ENCODE assay signal across 18 cellular contexts in the genomic region with DNA sequence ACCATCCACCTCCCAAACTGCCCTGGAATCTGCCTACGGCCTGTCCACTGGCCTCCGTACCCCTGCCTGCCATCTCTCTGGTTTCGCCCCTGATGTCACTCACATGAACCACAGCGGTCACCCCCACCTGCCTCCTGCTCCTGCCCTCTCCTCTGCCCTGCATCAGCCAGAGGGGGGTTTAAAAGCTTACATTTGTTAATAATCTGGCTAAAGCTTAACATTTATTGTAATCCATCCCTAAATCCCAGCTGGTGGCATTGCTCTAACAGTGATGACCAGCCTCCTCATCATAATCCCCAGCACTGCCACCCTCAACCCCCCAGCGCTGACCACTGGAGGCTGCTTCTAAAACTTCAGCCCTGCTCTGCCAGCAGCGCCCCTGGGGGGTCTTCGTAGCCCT. TPM values are rescaled to one million over a fixed set of nuclear protein-coding genes. Genes with fewer than 3 reads are reported as not detected.
DNase-seq lines count a peak whose midpoint lies in the region; ATAC-seq, FAIRE-seq and TF ChIP-seq lines count a peak whose summit lies in the region.
"Had no signal": no experiment of that assay in that cellular context is flagged by ENCODE, and none has a peak within 500 bp of the region (broad histone marks: within the 10 kb centered on the region; RNA-seq: fewer than 3 reads in every experiment).

No MANE protein-coding gene starts in this region.

- CTCF ChIA-PET in HepG2 (lab: Yijun Ruan, JAX; ENCODE audit: low intra/inter-chr PET ratio, low total read pairs): no interaction called here

- peaks cover 15 to 71% (median 55%) of the 10 kb centered on the region in 11 experiments for H3K36me3 ChIP-seq in BLaER1 treated with 17β-estradiol and CSF1 and Interleukin-3, amounts not matched to agents 10 nM and 100 nM
- peaks cover 5 to 13% of the 10 kb centered on the region in 2 experiments; a peak in 3 of 5 replicates for H3K36me3 ChIP-seq in HepG2 (replicated peaks in 1 of 2; ENCODE audit: control insufficient read depth in 1 of 2, insufficient read depth in 2 of 2, low read length in 2 of 2)

- WGBS in HepG2 (ENCODE audit: low lambda C conversion rate): 98% methylated on average over 7 of the region's 7 CpGs

- peaks cover 42% of the 10 kb centered on the region for H3K36me3 Mint-ChIP-seq in activated T-helper 2 cell treated with anti-CD3 and anti-CD28 coated beads, Interferon-gamma antibody, Interleukin-2, Interleukin-4, amounts not matched to agents 10 μg/mL and 5 μg/mL and 100 μg/mL, durations not matched to agents 14 hours and 24 hours and 36 hours (ENCODE audit: low read depth)
- peaks cover 4 to 5% of the 10 kb centered on the region in 2 donors for H3K36me3 Mint-ChIP-seq in naive B cell

- H3K27ac Mint-ChIP-seq in activated T-helper 2 cell treated with anti-CD3 and anti-CD28 coated beads, Interferon-gamma antibody, Interleukin-2, Interleukin-4, amounts not matched to agents 10 μg/mL and 5 μg/mL and 100 μg/mL, durations not matched to agents 14 hours and 24 hours and 36 hours: peak overlapping the region; percentile 56
- H3K27ac Mint-ChIP-seq in naive B cell: peak overlapping the region; percentile 68 to 97 (median 94)

- peak overlapping the region; percentile 31 for H3K4me3 Mint-ChIP-seq in activated T-helper 2 cell treated with anti-CD3 and anti-CD28 coated beads, Interferon-gamma antibody, Interleukin-2, Interleukin-4, amounts not matched to agents 10 μg/mL and 5 μg/mL and 100 μg/mL, durations not matched to agents 14 hours and 24 hours and 36 hours (ENCODE audit: low read depth)
- peak overlapping the region in 2 of 8 donors; percentile 8 to 49 for H3K4me3 Mint-ChIP-seq in naive B cell

- peaks cover 40% of the 10 kb centered on the region for H3K79me2 ChIP-seq in HepG2 (ENCODE audit: insufficient read depth, low read length)

- H3K4me1 Mint-ChIP-seq in activated T-helper 2 cell treated with anti-CD3 and anti-CD28 coated beads, Interferon-gamma antibody, Interleukin-2, Interleukin-4, amounts not matched to agents 10 μg/mL and 5 μg/mL and 100 μg/mL, durations not matched to agents 14 hours and 24 hours and 36 hours (ENCODE audit: low read depth): peaks cover 61% of the 10 kb centered on the region
- peaks cover 61 to 92% (median 88%) of the 10 kb centered on the region in 3 donors for H3K4me1 Mint-ChIP-seq in naive B cell

- H3K4me2 ChIP-seq in BLaER1 treated with 17β-estradiol and CSF1 and Interleukin-3, amounts not matched to agents 10 nM and 100 nM: peak overlapping the region; percentile 35 to 89 (median 77)
- H3K4me2 ChIP-seq in HepG2 (ENCODE audit: low read depth, low read length): no peak overlapping the region

- TF ChIP-seq POLR2A in HepG2 (IDR thresholded peaks at IDR 0.05; ENCODE audit: insufficient read depth in 1 of 2, low read depth in 2 of 2, low read length in 2 of 2): no peak

- BruUV-seq in HepG2 (replicated peaks; lab: Mats Ljungman, UMichigan): no TSS peak

- TF ChIP-seq CTCF in HepG2 (CRISPR knock-in tag; IDR thresholded peaks at IDR 0.05): no peak

- H3K9me3 Mint-ChIP-seq in activated T-helper 2 cell treated with anti-CD3 and anti-CD28 coated beads, Interferon-gamma antibody, Interleukin-2, Interleukin-4, amounts not matched to agents 10 μg/mL and 5 μg/mL and 100 μg/mL, durations not matched to agents 14 hours and 24 hours and 36 hours: peaks cover 6% of the 10 kb centered on the region
- H3K9me3 Mint-ChIP-seq in naive B cell: no peaks in the 10 kb centered on the region

- no peak for TF ChIP-seq RAD21 in HepG2 (CRISPR knock-in tag; IDR thresholded peaks at IDR 0.05)

- no peaks in the 10 kb centered on the region for H3K27me3 ChIP-seq in BLaER1 treated with 17β-estradiol and CSF1 and Interleukin-3, amounts not matched to agents 10 nM and 100 nM
- no peaks in the 10 kb centered on the region for H3K27me3 ChIP-seq in HepG2 (ENCODE audit: control insufficient read depth in 1 of 2, insufficient read depth in 2 of 2, low read length in 2 of 2)

- intact Hi-C loops in activated T-helper 2 cell treated with anti-CD3 and anti-CD28 coated beads, Interferon-gamma antibody, Interleukin-2, Interleukin-4, amounts not matched to agents 10 μg/mL and 5 μg/mL and 100 μg/mL, durations not matched to agents 14 hours and 24 hours and 36 hours (cut with micrococcal nuclease): loop anchor here (5.0 kb wide), 2 partner anchors 104 to 189 kb away; a partner anchor contains a TSS
- intact Hi-C loops in HepG2 (cut with micrococcal nuclease; ENCODE audit: unreplicated experiment): no loop called here

- POLR2A ChIA-PET in HepG2 (lab: Yijun Ruan, JAX): no interaction called here

- DNase-seq in D341Med (ENCODE audit: low spot score): peak; percentile 58
- DNase-seq in activated T-helper 2 cell treated with anti-CD3 and anti-CD28 coated beads, Interferon-gamma antibody, Interleukin-2, Interleukin-4, amounts not matched to agents 10 μg/mL and 5 μg/mL and 100 μg/mL, durations not matched to agents 14 hours and 24 hours and 36 hours (ENCODE audit: low spot score): no peak
- DNase-seq in naive B cell: no peak
- DNase-seq in HK-2 (ENCODE audit: unreplicated experiment): no peak
- DNase-seq in HepG2 (ENCODE audit: low spot score): no peak
- no peak for DNase-seq in superior temporal gyrus (ENCODE audit: extremely low spot score)
- DNase-seq: amniotic stem cell; C1 segment of cervical spinal cord; glutamatergic neuron; HCEC 1CT; islet precursor cell; mucosa of descending colon; NCI-H1105; SHP77; small intestine; stimulated activated naive CD4-positive, alpha-beta T cell treated with Interleukin-2 at 50 U/mL for 16 hours had no signal

- peak overlapping the region in 3 of 10 experiments; percentile 25 to 26 (median 26); a peak in 3 of 20 replicates for H3K4me3 ChIP-seq in BLaER1 treated with 17β-estradiol and CSF1 and Interleukin-3, amounts not matched to agents 10 nM and 100 nM
- H3K4me3 ChIP-seq in HepG2 (replicated peaks in 1 of 3; ENCODE audit: insufficient read depth in 1 of 3, low read depth in 2 of 3, low read length in 3 of 3): no peak overlapping the region
- H3K4me3 ChIP-seq: mucosa of descending colon had no signal

- TF ChIP-seq EP300 in HepG2 (IDR thresholded peaks at IDR 0.05; ENCODE audit: low read depth in 2 of 2, low read length in 2 of 2) (no peak), HepG2 (CRISPR knock-in tag; IDR thresholded peaks at IDR 0.05; ENCODE audit: borderline replicate concordance) (no peak)

- peaks cover 0 to 17% (median 13%) of the 10 kb centered on the region in 11 experiments; a peak in 16 of 22 replicates for H3K9me3 ChIP-seq in BLaER1 treated with 17β-estradiol and CSF1 and Interleukin-3, amounts not matched to agents 10 nM and 100 nM (replicated peaks in 1 of 11)
- no peaks in the 10 kb centered on the region for H3K9me3 ChIP-seq in HepG2 (ENCODE audit: low read length)
- H3K9me3 ChIP-seq: mucosa of descending colon had no signal

- no peaks in the 10 kb centered on the region for H3K27me3 Mint-ChIP-seq in activated T-helper 2 cell treated with anti-CD3 and anti-CD28 coated beads, Interferon-gamma antibody, Interleukin-2, Interleukin-4, amounts not matched to agents 10 μg/mL and 5 μg/mL and 100 μg/mL, durations not matched to agents 14 hours and 24 hours and 36 hours (ENCODE audit: low read depth)
- no peaks in the 10 kb centered on the region for H3K27me3 Mint-ChIP-seq in naive B cell

- FAIRE-seq in HepG2 (lab: Jason Lieb, UNC): no peak
- FAIRE-seq: small intestine had no signal

- H3K4me1 ChIP-seq in BLaER1 treated with 17β-estradiol and CSF1 and Interleukin-3, amounts not matched to agents 10 nM and 100 nM: peaks cover 88 to 95% (median 91%) of the 10 kb centered on the region in 10 experiments
- peaks cover 29% of the 10 kb centered on the region for H3K4me1 ChIP-seq in HepG2 (ENCODE audit: insufficient read depth, low read length)

- H3K9ac ChIP-seq in BLaER1 treated with 17β-estradiol and CSF1 and Interleukin-3, amounts not matched to agents 10 nM and 100 nM: peak overlapping the region; percentile 35 to 70 (median 56); a peak in 21 of 22 replicates
- no peak overlapping the region for H3K9ac ChIP-seq in HepG2 (ENCODE audit: insufficient read depth, low read depth, low read length)

- in situ Hi-C loops in HepG2 (cut with HindIII; ENCODE audit: extremely low pct_ligation_motif_present, low pct_unique_long_range_greater_than_20kb): no loop called here

- no peak for ATAC-seq in naive B cell (ENCODE audit: low read depth in 2 of 2)
- ATAC-seq in HG02884 (IDR thresholded peaks at IDR 0.05; ENCODE audit: unreplicated experiment): no peak
- ATAC-seq in HepG2: no peak
- ATAC-seq: mucosa of descending colon had no signal

- H2AFZ ChIP-seq in HepG2 (ENCODE audit: low read length): no peak overlapping the region

- peak overlapping the region; percentile 35 to 99 (median 85); a peak in 21 of 22 replicates for H3K27ac ChIP-seq in BLaER1 treated with 17β-estradiol and CSF1 and Interleukin-3, amounts not matched to agents 10 nM and 100 nM
- H3K27ac ChIP-seq in HepG2 (ENCODE audit: extremely low read length, insufficient read depth, low read length): no peak overlapping the region

- H4K20me1 ChIP-seq in BLaER1 treated with 17β-estradiol and CSF1 and Interleukin-3, amounts not matched to agents 10 nM and 100 nM: peaks cover 0 to 78% (median 10%) of the 10 kb centered on the region in 11 experiments; a peak in 12 of 22 replicates
- no peaks in the 10 kb centered on the region for H4K20me1 ChIP-seq in HepG2 (ENCODE audit: insufficient read depth, low read length)

RNA-seq across cellular contexts. Expression of a gene that starts 38.9 kb away (rescaled TPM):
- total RNA-seq in activated T-helper 2 cell treated with anti-CD3 and anti-CD28 coated beads, Interferon-gamma antibody, Interleukin-2, Interleukin-4, amounts not matched to agents 10 μg/mL and 5 μg/mL and 100 μg/mL, durations not matched to agents 14 hours and 24 hours and 36 hours: 185 and 198 TPM in 2 replicates
- polyA plus RNA-seq in naive B cell (ENCODE audit: low read depth in 6 of 6): 100 to 1,000 TPM in 1 of 6 donors, 10 to 100 TPM in 5; 53.6 to 111 (median 63.0) TPM
- 41.7 and 48.2 TPM in 2 replicates for total RNA-seq in HepG2 (2016; rRNA removed; fragmentation: Illumina TruSeq; extraction: Trizol)
- total RNA-seq in HepG2 (2016; cell fraction: cytosol; rRNA removed; fragmentation: Illumina TruSeq; extraction: Trizol; ENCODE audit: low read depth): 19.9 and 21.9 TPM in 2 replicates
- total RNA-seq in HepG2 (2016; cell fraction: insoluble cytoplasmic fraction; rRNA removed; fragmentation: Illumina TruSeq; extraction: Trizol): 37.7 and 40.5 TPM in 2 replicates
- 29.4 and 31.2 TPM in 2 replicates for total RNA-seq in HepG2 (2016; cell fraction: membrane; rRNA removed; fragmentation: Illumina TruSeq; extraction: Trizol)
- total RNA-seq in HepG2 (2016; cell fraction: nucleus; rRNA removed; fragmentation: Illumina TruSeq; extraction: Trizol): 56.9 and 61.6 TPM in 2 replicates
- polyA plus RNA-seq in HepG2 (2011; rRNA removed): 59.8 and 67.0 TPM in 2 replicates
- 29.1 and 41.0 TPM in 2 replicates for polyA plus RNA-seq in HepG2 (2011; cell fraction: cytosol; rRNA removed)
- polyA plus RNA-seq in HepG2 (2011; cell fraction: nucleus; rRNA removed): 155 and 203 TPM in 2 replicates
- polyA plus RNA-seq in HepG2 (2012): 44.2 and 57.9 TPM in 2 replicates
- 8.6 and 9.0 TPM in 2 replicates for polyA plus RNA-seq in HepG2 (2016; cell fraction: cytosol; fragmentation: Illumina TruSeq; extraction: Trizol; ENCODE audit: low read depth)
- 39.4 and 48.6 TPM in 2 replicates for polyA plus RNA-seq in HepG2 (2016; cell fraction: insoluble cytoplasmic fraction; fragmentation: Illumina TruSeq; extraction: Trizol; ENCODE audit: low read depth)
- 18.1 and 20.6 TPM in 2 replicates for polyA plus RNA-seq in HepG2 (2016; cell fraction: membrane; fragmentation: Illumina TruSeq; extraction: Trizol; ENCODE audit: low read depth)
- 87.0 and 94.1 TPM in 2 replicates for polyA plus RNA-seq in HepG2 (2016; cell fraction: nucleus; fragmentation: Illumina TruSeq; extraction: Trizol; ENCODE audit: insufficient read depth, low read depth)
- 200 and 264 TPM in 2 replicates for polyA minus RNA-seq in HepG2 (2011; rRNA and poly(A)+ RNA removed; ENCODE audit: low replicate concordance)
- 44.4 and 50.0 TPM in 2 replicates for polyA minus RNA-seq in HepG2 (2011; cell fraction: cytosol; rRNA and poly(A)+ RNA removed)
- polyA minus RNA-seq in HepG2 (2011; cell fraction: nucleus; rRNA and poly(A)+ RNA removed): 143 and 162 TPM in 2 replicates

RNA-seq across cellular contexts. Expression of a gene that starts 55.6 kb away (rescaled TPM):
- total RNA-seq in activated T-helper 2 cell treated with anti-CD3 and anti-CD28 coated beads, Interferon-gamma antibody, Interleukin-2, Interleukin-4, amounts not matched to agents 10 μg/mL and 5 μg/mL and 100 μg/mL, durations not matched to agents 14 hours and 24 hours and 36 hours: 67.2 and 75.0 TPM in 2 replicates
- polyA plus RNA-seq in naive B cell (ENCODE audit: low read depth in 6 of 6) (10 to 100 TPM; 39.0 to 82.5 (median 46.2) TPM), HepG2 (2011; rRNA removed) (41.6 and 55.6 TPM in 2 replicates)
- total RNA-seq in HepG2 (2016; rRNA removed; fragmentation: Illumina TruSeq; extraction: Trizol): 33.0 and 38.6 TPM in 2 replicates
- 19.1 and 20.1 TPM in 2 replicates for total RNA-seq in HepG2 (2016; cell fraction: cytosol; rRNA removed; fragmentation: Illumina TruSeq; extraction: Trizol; ENCODE audit: low read depth)
- 36.0 and 39.4 TPM in 2 replicates for total RNA-seq in HepG2 (2016; cell fraction: insoluble cytoplasmic fraction; rRNA removed; fragmentation: Illumina TruSeq; extraction: Trizol)
- total RNA-seq in HepG2 (2016; cell fraction: membrane; rRNA removed; fragmentation: Illumina TruSeq; extraction: Trizol): 12.2 and 12.9 TPM in 2 replicates
- 31.9 and 35.0 TPM in 2 replicates for total RNA-seq in HepG2 (2016; cell fraction: nucleus; rRNA removed; fragmentation: Illumina TruSeq; extraction: Trizol)
- polyA plus RNA-seq in HepG2 (2011; cell fraction: cytosol; rRNA removed): 25.8 and 39.0 TPM in 2 replicates
- 270 and 290 TPM in 2 replicates for polyA plus RNA-seq in HepG2 (2011; cell fraction: nucleus; rRNA removed)
- polyA plus RNA-seq in HepG2 (2012): 27.7 and 35.3 TPM in 2 replicates
- polyA plus RNA-seq in HepG2 (2016; cell fraction: cytosol; fragmentation: Illumina TruSeq; extraction: Trizol; ENCODE audit: low read depth): 11.2 and 12.9 TPM in 2 replicates
- polyA plus RNA-seq in HepG2 (2016; cell fraction: insoluble cytoplasmic fraction; fragmentation: Illumina TruSeq; extraction: Trizol; ENCODE audit: low read depth): 38.0 and 39.9 TPM in 2 replicates
- 12.7 and 13.2 TPM in 2 replicates for polyA plus RNA-seq in HepG2 (2016; cell fraction: membrane; fragmentation: Illumina TruSeq; extraction: Trizol; ENCODE audit: low read depth)
- polyA plus RNA-seq in HepG2 (2016; cell fraction: nucleus; fragmentation: Illumina TruSeq; extraction: Trizol; ENCODE audit: insufficient read depth, low read depth): 92.8 and 94.8 TPM in 2 replicates
- polyA minus RNA-seq in HepG2 (2011; rRNA and poly(A)+ RNA removed; ENCODE audit: low replicate concordance): 26.7 and 36.3 TPM in 2 replicates
- 8.2 and 12.2 TPM in 2 replicates for polyA minus RNA-seq in HepG2 (2011; cell fraction: cytosol; rRNA and poly(A)+ RNA removed)
- polyA minus RNA-seq in HepG2 (2011; cell fraction: nucleus; rRNA and poly(A)+ RNA removed): 15.5 and 18.7 TPM in 2 replicates
